ENCODE assay signal across 2 cellular contexts in genomic region chr17:50181155-50181554, GRCh38.
TF ChIP-seq lines count a peak whose summit lies in the region.

No MANE protein-coding gene starts in this region.

TF ChIP-seq in HEK293, 187 proteins besides CTCF, POLR2A, EP300 and RAD21:
- 0 out of 2 replicates have a peak, but pooled peaks have one; percentile 8 for TF ChIP-seq EGR2 (tag by site-specific recombination; IDR thresholded peaks at IDR 0.05; ENCODE audit: low read depth)
- TF ChIP-seq PRDM4 (tag by site-specific recombination; IDR thresholded peaks at IDR 0.05) = no peak
- peak; percentile 33; the same call in 1 of the 2 replicates for TF ChIP-seq ZFHX2 (tag by site-specific recombination; conservative IDR thresholded peaks at IDR 0.05)
- TF ChIP-seq SETDB1 (IDR thresholded peaks at IDR 0.05; ENCODE audit: insufficient read length, low read length) = no peak
TF ChIP-seq in HEK293: peak in this region for 2.

TF ChIP-seq in K562, 482 proteins besides CTCF, POLR2A, EP300 and RAD21:
- no peak for TF ChIP-seq ARID3A (IDR thresholded peaks at IDR 0.05; ENCODE audit: borderline replicate concordance, low read depth, low read length)
- TF ChIP-seq USF2 (CRISPR knock-in tag; IDR thresholded peaks at IDR 0.05) = peak; percentile 32; the same call in 1 of the 2 replicates
- TF ChIP-seq NFE2L1 (tag; IDR thresholded peaks at IDR 0.05; ENCODE audit: borderline replicate concordance, low read depth) = no peak
- TF ChIP-seq USF1 (CRISPR knock-in tag; IDR thresholded peaks at IDR 0.05) = peak; percentile 19; the same call in 1 of the 2 replicates
- no peak for TF ChIP-seq ZNF143 (CRISPR knock-in tag; IDR thresholded peaks at IDR 0.05)
- TF ChIP-seq CHD1 (IDR thresholded peaks at IDR 0.05; ENCODE audit: low read length) = no peak
- TF ChIP-seq ZNF316 (IDR thresholded peaks at IDR 0.05) = no peak
- TF ChIP-seq TAF9B (IDR thresholded peaks at IDR 0.05; ENCODE audit: partially characterized antibody) = no peak
- TF ChIP-seq HSF4 (CRISPR knock-in tag; IDR thresholded peaks at IDR 0.05; ENCODE audit: borderline replicate concordance) = no peak
- no peak for TF ChIP-seq MLLT1 (IDR thresholded peaks at IDR 0.05)
- no peak for TF ChIP-seq SMARCB1 (IDR thresholded peaks at IDR 0.05; ENCODE audit: insufficient read length, low read depth)
- 0 out of 2 replicates have a peak, but pooled peaks have one; percentile 6 for TF ChIP-seq MAX (CRISPR knock-in tag; IDR thresholded peaks at IDR 0.05)
